ENCODE assay signal across 18 cellular contexts in the genomic region with DNA sequence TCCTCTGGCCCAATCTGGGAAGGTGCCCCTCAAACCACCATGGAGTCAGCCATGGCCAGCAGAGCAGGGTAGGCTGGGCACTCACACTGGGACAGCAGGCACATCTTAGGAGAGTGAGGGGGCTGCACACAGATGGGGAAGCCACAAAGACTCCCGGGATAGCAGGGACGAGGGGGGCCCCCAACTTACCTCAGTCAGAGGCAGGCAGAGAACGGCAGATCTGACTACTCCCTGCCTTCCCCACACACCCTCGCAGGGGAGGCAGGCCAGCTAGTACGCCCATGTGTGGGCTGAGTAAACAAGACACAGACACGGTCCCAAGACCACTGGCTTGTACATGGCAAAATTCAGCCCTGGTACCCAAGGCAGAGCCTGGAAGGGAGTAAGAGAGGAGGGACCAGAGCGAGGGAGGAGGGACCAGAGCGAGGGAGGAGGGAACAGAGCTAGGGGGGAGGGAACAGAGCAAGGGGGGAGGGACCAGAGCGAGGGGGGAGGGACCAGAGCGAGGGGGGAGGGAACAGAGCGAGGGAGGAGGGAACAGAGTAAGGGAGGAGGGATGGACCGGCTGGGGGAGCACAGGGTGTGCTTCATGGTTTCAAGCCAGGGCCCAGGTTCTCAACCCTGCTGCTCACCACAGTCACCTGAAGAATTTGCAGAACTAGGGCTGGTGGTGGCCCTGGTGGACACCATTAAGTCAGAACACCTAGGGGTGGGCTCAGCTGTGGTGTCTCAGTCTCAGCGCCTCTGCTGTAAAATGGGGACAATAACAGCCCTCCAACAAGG.
A peak's percentile ranks its signal among the peaks of the same experiment; 100 is the strongest.
DNase-seq lines count a peak whose midpoint lies in the region; ATAC-seq and TF ChIP-seq lines count a peak whose summit lies in the region.
"Had no signal": no experiment of that assay in that cellular context is flagged by ENCODE, and none has a peak within 500 bp of the region (broad histone marks: within the 10 kb centered on the region; RNA-seq: fewer than 3 reads in every experiment).

No MANE protein-coding gene starts in this region.

- H3K79me2 ChIP-seq in HCT116 (ENCODE audit: insufficient read depth, low read length) = no peaks in the 10 kb centered on the region

- intact Hi-C loops in HCT116 (cut with micrococcal nuclease) = no loop called here
- intact Hi-C loops in MCF 10A (cut with micrococcal nuclease) = no loop called here

- H3K18ac ChIP-seq in neuronal stem cell (ENCODE audit: low read length) = peak overlapping the region; percentile 60

- peak overlapping the region; percentile 36; the same call in 1 of the 2 replicates for H3K4me2 ChIP-seq in BLaER1
- H3K4me2 ChIP-seq in HCT116 (ENCODE audit: low read length) = 0 out of 2 replicates have a peak overlapping the region, but pooled peaks have one; percentile 8
- H3K4me2 ChIP-seq in neuronal stem cell (ENCODE audit: insufficient read depth, low read length, poor library complexity, severe bottlenecking) = no peak overlapping the region

- H4K8ac ChIP-seq in neuronal stem cell (ENCODE audit: low read depth, low read length) = peak overlapping the region; percentile 96

- no peaks in the 10 kb centered on the region for H3K9me3 Mint-ChIP-seq in MCF 10A (ENCODE audit: unreplicated experiment)
- H3K9me3 Mint-ChIP-seq: HFFc6 had no signal

- BruUV-seq in HCT116 (replicated peaks; lab: Mats Ljungman, UMichigan) (no TSS peak), MCF 10A (replicated peaks; lab: Mats Ljungman, UMichigan) (no TSS peak)

- H3K9me3 ChIP-seq in BLaER1 = peaks cover 11% of the 10 kb centered on the region
- H3K9me3 ChIP-seq in HCT116 (ENCODE audit: control insufficient read depth in 1 of 2, insufficient read depth in 1 of 2, low read depth in 1 of 2, low read length in 2 of 2) = no peaks in the 10 kb centered on the region
- no peaks in the 10 kb centered on the region for H3K9me3 ChIP-seq in neuronal stem cell (replicated peaks in 1 of 2; ENCODE audit: control insufficient read depth in 2 of 2, insufficient read depth in 1 of 2, low read depth in 1 of 2, low read length in 2 of 2)

- H3K36me3 ChIP-seq in BLaER1 = no peaks in the 10 kb centered on the region
- no peaks in the 10 kb centered on the region for H3K36me3 ChIP-seq in HCT116 (ENCODE audit: control insufficient read depth in 1 of 2, insufficient read depth in 2 of 2, low read length in 2 of 2)
- no peaks in the 10 kb centered on the region for H3K36me3 ChIP-seq in neuronal stem cell (replicated peaks in 1 of 2; ENCODE audit: control insufficient read depth in 2 of 2, insufficient read depth in 2 of 2, low read length in 2 of 2)

- RAD21 ChIA-PET in HCT116 (lab: Charles Lee; ENCODE audit: low non-redundant PET in 1 of 2, low total read pairs in 2 of 2, uncharacterized antibody in 2 of 2, unreplicated experiment in 2 of 2) = interaction anchor here in 1 of 2 experiments (1.2 kb wide), 1 partner anchor 269 kb away, joined by 3 read pairs; no protein-coding TSS in a partner anchor

- H3K4me1 ChIP-seq in BLaER1 = peaks cover 30% of the 10 kb centered on the region
- peaks cover 0 to 15% of the 10 kb centered on the region in 2 experiments; a peak in 1 of 4 replicates for H3K4me1 ChIP-seq in HCT116 (ENCODE audit: control insufficient read depth in 1 of 2, insufficient read depth in 2 of 2, low read length in 2 of 2)
- H3K4me1 ChIP-seq in neuronal stem cell (ENCODE audit: control insufficient read depth in 2 of 2, insufficient read depth in 1 of 2, low read depth in 1 of 2, low read length in 2 of 2) = no peaks in the 10 kb centered on the region

- H3K9me2 ChIP-seq in HCT116 (ENCODE audit: insufficient read depth) = no peaks in the 10 kb centered on the region

- H3K79me1 ChIP-seq in neuronal stem cell (ENCODE audit: low read depth, low read length) = no peaks in the 10 kb centered on the region

- in situ Hi-C loops in SK-MEL-5 (cut with HindIII; ENCODE audit: low pct_unique_long_range_greater_than_20kb, low sequenced_read_pairs) = no loop called here

- H3K14ac ChIP-seq in neuronal stem cell (ENCODE audit: low read length) = no peak overlapping the region

- H3K23ac ChIP-seq in neuronal stem cell (ENCODE audit: low read depth, low read length, poor library complexity) = no peak overlapping the region

- H3K27ac Mint-ChIP-seq in MCF 10A (ENCODE audit: low read depth, unreplicated experiment) = no peak overlapping the region
- H3K27ac Mint-ChIP-seq: HFFc6 had no signal

- ATAC-seq in HCT116 = peak; percentile 91

- no peak overlapping the region for H3K4me3 ChIP-seq in BLaER1
- no peak overlapping the region for H3K4me3 ChIP-seq in HCT116 (replicated peaks in 1 of 2; ENCODE audit: low read depth in 1 of 2, low read length in 2 of 2)
- no peak overlapping the region for H3K4me3 ChIP-seq in neuronal stem cell (ENCODE audit: low read length in 2 of 2)
- H3K4me3 ChIP-seq: GM23248 had no signal

- TF ChIP-seq CTCF in HCT116 (IDR thresholded peaks at IDR 0.05 in 2 of 3, conservative IDR thresholded peaks at IDR 0.05 in 1 of 3; ENCODE audit: borderline replicate concordance in 1 of 3, insufficient read depth in 1 of 3, low read depth in 2 of 3, low read length in 2 of 3) = no peak
- no peak for TF ChIP-seq CTCF in MCF 10A (IDR thresholded peaks at IDR 0.05; ENCODE audit: unreplicated experiment)

- H3K27ac ChIP-seq in BLaER1 (no peak overlapping the region), HCT116 (ENCODE audit: low read depth, low read length) (no peak overlapping the region; the same call in 1 of the 2 replicates), neuronal stem cell (replicated peaks; ENCODE audit: low read length) (no peak overlapping the region)
- H3K27ac ChIP-seq: C4-2B, GM23248 had no signal

- DNase-seq in HCT116 (ENCODE audit: low read depth, low spot score) (no peak), SK-MEL-5 (ENCODE audit: low read depth, low spot score) (peak; percentile 12), neuronal stem cell (ENCODE audit: low spot score) (no peak), A172 (ENCODE audit: low spot score) (no peak), MCF 10A (ENCODE audit: unreplicated experiment) (no peak), NCI-H1048 (lab: John Stamatoyannopoulos, UW) (no peak), hypothalamus (lab: John Stamatoyannopoulos, UW) (no peak)
- DNase-seq: 8988T; ACHN; CD4-positive, alpha-beta memory T cell; DMS153; DMS79 treated with DMSO at 0.1 percent for 48 hours; GF-D8; GM23248; H9; HFFc6 had no signal

- no peaks in the 10 kb centered on the region for H4K20me1 ChIP-seq in BLaER1
- H4K20me1 ChIP-seq in HCT116 (ENCODE audit: insufficient read depth) = no peaks in the 10 kb centered on the region

- H3K4me3 Mint-ChIP-seq in MCF 10A (ENCODE audit: unreplicated experiment) = no peak overlapping the region
- H3K4me3 Mint-ChIP-seq: CD4-positive, alpha-beta memory T cell; H9; HFFc6 had no signal

- WGBS in neuronal stem cell (ENCODE audit: extremely low coverage in 2 of 2, insufficient read length in 2 of 2, insufficient replicate concordance in 1 of 2), 2 donors = no CpG with 5 or more reads among the region's 13 CpGs

- no peak overlapping the region for H2BK120ac ChIP-seq in neuronal stem cell (ENCODE audit: low read depth, low read length)

- H3K9ac ChIP-seq in BLaER1 (no peak overlapping the region), HCT116 (ENCODE audit: low read length) (no peak overlapping the region), neuronal stem cell (ENCODE audit: low read depth, low read length, poor library complexity) (no peak overlapping the region)
- H3K9ac ChIP-seq: GM23248 had no signal

- TF ChIP-seq POLR2A in HCT116 (IDR thresholded peaks at IDR 0.05; ENCODE audit: borderline replicate concordance, extremely low read depth, insufficient read depth, insufficient read length) = no peak

- CTCF ChIA-PET in HCT116 (lab: Charles Lee) = no interaction called here
- CTCF ChIA-PET in MCF 10A (lab: Yijun Ruan, JAX) = no interaction called here

- H3K4me1 Mint-ChIP-seq in MCF 10A (ENCODE audit: insufficient read depth, unreplicated experiment) = no peaks in the 10 kb centered on the region
- H3K4me1 Mint-ChIP-seq: H9 had no signal

- no peak overlapping the region for H2AFZ ChIP-seq in HCT116 (ENCODE audit: low read depth, low read length, poor library complexity, severe bottlenecking)
- no peak overlapping the region for H2AFZ ChIP-seq in neuronal stem cell (ENCODE audit: low read length)
- H2AFZ ChIP-seq: GM23248 had no signal

- POLR2A ChIA-PET in HCT116 (lab: Charles Lee) = no interaction called here
- POLR2A ChIA-PET in MCF 10A (lab: Yijun Ruan, JAX) = no interaction called here

- no peak overlapping the region for H3K4ac ChIP-seq in neuronal stem cell (ENCODE audit: low read length)

- H4K91ac ChIP-seq in neuronal stem cell (ENCODE audit: low read depth, low read length, poor library complexity) = no peak overlapping the region

- H2BK12ac ChIP-seq in neuronal stem cell (ENCODE audit: low read length) = no peak overlapping the region

- H2AK5ac ChIP-seq in neuronal stem cell (ENCODE audit: low read depth, low read length) = no peak overlapping the region

- peaks cover 57% of the 10 kb centered on the region for H3K27me3 Mint-ChIP-seq in MCF 10A (ENCODE audit: insufficient read depth, unreplicated experiment)
- H3K27me3 Mint-ChIP-seq: CD4-positive, alpha-beta memory T cell had no signal

- no peaks in the 10 kb centered on the region for H3K36me3 Mint-ChIP-seq in MCF 10A (ENCODE audit: insufficient read depth, unreplicated experiment)
- H3K36me3 Mint-ChIP-seq: CD4-positive, alpha-beta memory T cell had no signal

- no peak overlapping the region for H2BK5ac ChIP-seq in neuronal stem cell (ENCODE audit: low read length)

- TF ChIP-seq RAD21 in HCT116 (IDR thresholded peaks at IDR 0.05; ENCODE audit: low read depth) = no peak

- H2BK15ac ChIP-seq in neuronal stem cell (ENCODE audit: low read length) = no peak overlapping the region

- no peaks in the 10 kb centered on the region for H3K27me3 ChIP-seq in BLaER1
- H3K27me3 ChIP-seq in HCT116 (ENCODE audit: insufficient read depth, low read length) = no peaks in the 10 kb centered on the region
- peaks cover 0 to 4% (median 0%) of the 10 kb centered on the region in 3 experiments for H3K27me3 ChIP-seq in neuronal stem cell (ENCODE audit: control insufficient read depth in 3 of 3, insufficient read depth in 3 of 3, low read depth in 1 of 3, low read length in 3 of 3)

TF ChIP-seq in HCT116, 20 proteins besides CTCF, POLR2A, EP300 and RAD21:
- no peak for TF ChIP-seq ZFX (IDR thresholded peaks at IDR 0.05)
- TF ChIP-seq, protein P1, sequence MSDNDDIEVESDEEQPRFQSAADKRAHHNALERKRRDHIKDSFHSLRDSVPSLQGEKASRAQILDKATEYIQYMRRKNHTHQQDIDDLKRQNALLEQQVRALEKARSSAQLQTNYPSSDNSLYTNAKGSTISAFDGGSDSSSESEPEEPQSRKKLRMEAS (IDR thresholded peaks at IDR 0.05) = no peak
- no peak for TF ChIP-seq EGR1 (IDR thresholded peaks at IDR 0.05; ENCODE audit: low read depth)
- no peak for TF ChIP-seq TCF7L2 (IDR thresholded peaks at IDR 0.05; ENCODE audit: borderline replicate concordance, extremely low read depth, insufficient read depth, insufficient read length)
